In the genomic region with DNA sequence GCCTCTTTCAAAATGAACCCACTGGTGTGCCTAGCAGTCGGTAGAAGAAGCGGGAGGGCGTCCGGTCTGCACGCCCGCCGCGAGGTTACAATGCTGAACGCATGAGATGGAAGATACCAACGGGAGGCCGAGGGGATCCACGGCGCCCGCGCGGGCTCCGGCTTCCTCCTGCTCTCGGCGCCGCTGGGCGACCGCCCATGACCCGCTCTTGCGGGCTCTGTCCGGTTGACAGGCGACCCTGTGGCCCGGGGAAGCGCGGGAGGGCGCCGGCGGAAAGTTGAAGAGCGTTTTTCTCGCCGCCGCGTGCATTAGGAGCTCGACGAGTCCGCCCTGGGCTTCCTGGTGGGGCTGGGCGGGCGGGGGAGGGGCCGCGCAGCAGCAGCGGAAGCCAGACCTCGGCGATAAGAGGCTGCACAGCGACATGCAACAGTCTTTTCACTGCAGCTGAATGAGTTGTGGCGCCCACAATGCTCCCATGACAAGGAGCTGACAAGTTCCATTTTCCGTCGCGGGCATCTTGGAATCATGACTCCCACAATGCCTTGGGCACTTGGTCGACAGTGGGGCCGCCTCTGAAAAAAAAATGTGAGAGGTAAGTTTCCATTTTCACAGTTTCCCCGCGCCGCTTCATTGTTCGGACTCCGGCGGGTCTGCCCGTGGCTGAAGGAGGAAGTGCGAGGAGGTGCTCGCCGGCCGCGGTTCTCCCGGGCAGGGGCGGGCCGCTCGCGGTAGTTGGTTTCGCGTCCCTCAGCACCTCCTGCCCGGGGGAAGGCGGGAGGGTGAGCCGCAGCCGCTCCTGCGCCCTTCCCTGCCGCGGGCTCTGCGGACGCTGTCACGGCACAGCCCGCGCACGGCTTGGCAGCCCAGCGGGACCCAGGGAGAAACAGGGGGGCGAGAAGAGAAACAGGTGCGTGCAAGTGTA, we compare ENCODE assay signal across 8 cellular contexts. TPM values are rescaled to one million over a fixed set of nuclear protein-coding genes. Genes with fewer than 3 reads are reported as not detected.
DNase-seq lines count a peak whose midpoint lies in the region; ATAC-seq and TF ChIP-seq lines count a peak whose summit lies in the region.

A gene with protein sequence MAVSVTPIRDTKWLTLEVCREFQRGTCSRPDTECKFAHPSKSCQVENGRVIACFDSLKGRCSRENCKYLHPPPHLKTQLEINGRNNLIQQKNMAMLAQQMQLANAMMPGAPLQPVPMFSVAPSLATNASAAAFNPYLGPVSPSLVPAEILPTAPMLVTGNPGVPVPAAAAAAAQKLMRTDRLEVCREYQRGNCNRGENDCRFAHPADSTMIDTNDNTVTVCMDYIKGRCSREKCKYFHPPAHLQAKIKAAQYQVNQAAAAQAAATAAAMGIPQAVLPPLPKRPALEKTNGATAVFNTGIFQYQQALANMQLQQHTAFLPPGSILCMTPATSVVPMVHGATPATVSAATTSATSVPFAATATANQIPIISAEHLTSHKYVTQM (plus strand): TSS at position 429 of the 922 bp plus-strand sequence. CDS start 31,265 bp downstream, outside the sequence.

- no peak for TF ChIP-seq CTCF in psoas muscle (IDR thresholded peaks at IDR 0.05)

- H3K36me3 ChIP-seq in psoas muscle (ENCODE audit: insufficient read depth in 1 of 2, low read depth in 1 of 2) (no peaks in the 10 kb centered on the region), urinary bladder (ENCODE audit: insufficient read depth) (no peaks in the 10 kb centered on the region)

- H3K27ac ChIP-seq in angular gyrus (ENCODE audit: low read depth, low read length) (peak within 1 kb of the TSS; percentile 94), psoas muscle (peak within 1 kb of the TSS; percentile 99), urinary bladder (ENCODE audit: low read depth) (peak within 1 kb of the TSS; percentile 99)

- no peaks in the 10 kb centered on the region for H3K27me3 ChIP-seq in psoas muscle (ENCODE audit: insufficient read depth in 3 of 3, low read length in 2 of 3)

- peak within 1 kb of the TSS; percentile 91 for H3K4me3 ChIP-seq in psoas muscle
- peak within 1 kb of the TSS; percentile 82 for H3K4me3 ChIP-seq in urinary bladder (ENCODE audit: low read depth, low read length)

- H3K4me1 ChIP-seq in psoas muscle (peaks cover 35% of the 10 kb centered on the region), urinary bladder (ENCODE audit: insufficient read depth) (no peaks in the 10 kb centered on the region)

- no peaks in the 10 kb centered on the region for H3K9me3 ChIP-seq in psoas muscle

- WGBS in psoas muscle, 3 donors, result 0% methylated on average over 81 to 89 of the region's 89 CpGs
- WGBS in urinary bladder, result under 1% methylated on average over 89 of the region's 89 CpGs

- ATAC-seq in GM18498 (IDR thresholded peaks at IDR 0.05; ENCODE audit: unreplicated experiment) (peak; percentile 69), HG02884 (IDR thresholded peaks at IDR 0.05; ENCODE audit: unreplicated experiment) (peak; percentile 60), left ventricle myocardium superior (peak; percentile 81), psoas muscle (peak; percentile 67 to 78 (median 68))

- intact Hi-C loops in T-helper 2 cell treated with Interferon-gamma antibody and Interleukin-4, amounts not matched to agents 100 ng/mL and 5 ng/mL, for 36 hours (cut with micrococcal nuclease), result loop anchor here (1.0 to 10.0 kb wide), 7 partner anchors 11 to 956 kb away; a partner anchor contains a TSS
- intact Hi-C loops in left ventricle myocardium superior (cut with micrococcal nuclease) (no loop called here), psoas muscle (cut with DNase I) (loop anchor here in 1 of 2 donors (2.0 to 10.0 kb wide), 4 partner anchors 34 to 194 kb away; no protein-coding TSS in a partner anchor)

- DNase-seq in NCI-H187 (lab: John Stamatoyannopoulos, UW) (peak; percentile 49 to 68), left ventricle myocardium superior (peak; percentile 85), psoas muscle (peak; percentile 77 to 86)

RNA-seq across cellular contexts. Expression of the gene that starts here (rescaled TPM):
- total RNA-seq in T-helper 2 cell treated with Interferon-gamma antibody and Interleukin-4, amounts not matched to agents 100 ng/mL and 5 ng/mL, for 36 hours, result 367 and 396 TPM in 2 replicates
- total RNA-seq in left ventricle myocardium superior, result 172 TPM
- 100 to 1,000 TPM; 179 to 281 (median 242) TPM for total RNA-seq in psoas muscle
- polyA plus RNA-seq in psoas muscle, result 100 to 1,000 TPM in 2 of 3 donors, 10 to 100 TPM in 1; 27.4 to 168 (median 108) TPM
- 300 TPM for total RNA-seq in urinary bladder
- 113 TPM for polyA plus RNA-seq in urinary bladder

Comparison
In these comparisons a context has a peak if more than half of its experiments do, and no peak if none do; other contexts are left out.
1. Peak in every context shown above with its lines: DNase-seq, ATAC-seq, H3K4me3 ChIP-seq and H3K27ac ChIP-seq.